ENCODE assay signal across 8 cellular contexts in the genomic region with DNA sequence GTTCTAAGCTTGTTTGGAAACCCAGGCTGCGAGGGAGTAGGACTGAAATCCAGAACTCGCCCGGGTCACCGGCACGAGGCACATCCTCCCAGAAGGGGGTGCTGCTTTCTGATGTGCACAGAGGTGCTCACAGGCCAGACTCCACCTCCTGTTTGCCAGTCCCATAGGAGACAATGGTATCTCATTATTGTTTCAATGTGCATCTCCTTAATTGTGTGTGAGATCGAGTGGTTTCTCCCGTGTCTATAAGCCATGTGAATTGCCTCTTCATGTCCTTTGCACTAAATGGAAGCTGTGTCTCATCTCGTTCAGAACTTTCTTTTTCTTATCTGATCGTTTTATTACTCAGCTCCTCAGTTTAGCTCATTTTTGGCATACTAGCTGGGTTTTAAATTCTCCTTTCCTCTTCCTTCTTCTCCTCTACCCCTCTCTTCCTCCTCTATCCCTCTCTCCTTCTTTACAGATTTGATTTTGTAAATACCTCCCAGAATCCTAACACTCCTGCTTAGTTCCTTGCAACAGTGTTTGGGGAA. TPM values are rescaled to one million over a fixed set of nuclear protein-coding genes. Genes with fewer than 3 reads are reported as not detected.
DNase-seq lines count a peak whose midpoint lies in the region; ATAC-seq and TF ChIP-seq lines count a peak whose summit lies in the region.

No MANE protein-coding gene starts in this region.

- peak; percentile 70 for DNase-seq in activated gamma-delta T cell treated with Interleukin-2 at 50 U/mL for 16 hours
- DNase-seq in activated gamma-delta T cell (lab: John Stamatoyannopoulos, UW) = no peak
- peak; percentile 54 for DNase-seq in HT-29 (ENCODE audit: low spot score)
- DNase-seq in SW480 (ENCODE audit: low spot score) = peak; percentile 48
- peak; percentile 70 for DNase-seq in activated naive CD8-positive, alpha-beta T cell treated with anti-CD3 and anti-CD28 coated beads, Interleukin-2, amount 10 ng/mL, durations not matched to agents 7 days and 5 days
- peak; percentile 45 for DNase-seq in hepatocyte (ENCODE audit: low spot score)
- DNase-seq in stimulated activated CD4-positive, alpha-beta T cell treated with anti-CD3 and anti-CD28 coated beads, Interleukin-15, amount 100 ng/mL, for 48 hours (ENCODE audit: low read depth in 2 of 2) = peak; percentile 42 to 63

- POLR2A ChIA-PET in activated naive CD8-positive, alpha-beta T cell treated with anti-CD3 and anti-CD28 coated beads, Interleukin-2, amount 10 ng/mL, durations not matched to agents 7 days and 5 days (lab: Charles Lee) = interaction anchor here (1.4 kb wide), 1 partner anchor 206 kb away, joined by 6 read pairs; no protein-coding TSS in a partner anchor

- H3K27me3 ChIP-seq in hepatocyte = peaks cover 5% of the 10 kb centered on the region

- no peaks in the 10 kb centered on the region for H3K36me3 ChIP-seq in hepatocyte (replicated peaks; ENCODE audit: insufficient read depth, low read depth)

- H3K27ac Mint-ChIP-seq in activated naive CD8-positive, alpha-beta T cell treated with anti-CD3 and anti-CD28 coated beads, Interleukin-2, amount 10 ng/mL, durations not matched to agents 7 days and 5 days = no peak overlapping the region

- no peaks in the 10 kb centered on the region for H4K20me1 ChIP-seq in hepatocyte (ENCODE audit: insufficient read depth, poor library complexity, severe bottlenecking)

- WGBS in hepatocyte (ENCODE audit: low lambda C conversion rate, missing lambda C conversion rate) = 21% methylated on average over 9 of the region's 9 CpGs

- no peak overlapping the region for H3K27ac ChIP-seq in hepatocyte

- H3K4me1 ChIP-seq in hepatocyte (ENCODE audit: insufficient read depth) = no peaks in the 10 kb centered on the region

- no peak overlapping the region for H3K4me3 ChIP-seq in hepatocyte

- peak; percentile 32 for TF ChIP-seq CTCF in hepatocyte (IDR thresholded peaks at IDR 0.05; ENCODE audit: poor library complexity)

- H2AFZ ChIP-seq in hepatocyte = no peak overlapping the region

- H3K9me3 Mint-ChIP-seq in activated naive CD8-positive, alpha-beta T cell treated with anti-CD3 and anti-CD28 coated beads, Interleukin-2, amount 10 ng/mL, durations not matched to agents 7 days and 5 days = no peaks in the 10 kb centered on the region

- no peak overlapping the region for H3K4me3 Mint-ChIP-seq in activated naive CD8-positive, alpha-beta T cell treated with anti-CD3 and anti-CD28 coated beads, Interleukin-2, amount 10 ng/mL, durations not matched to agents 7 days and 5 days

- ATAC-seq in activated naive CD8-positive, alpha-beta T cell treated with anti-CD3 and anti-CD28 coated beads, Interleukin-2, amount 10 ng/mL, durations not matched to agents 7 days and 5 days (ENCODE audit: low read depth) = peak; percentile 90
- ATAC-seq in GM18873 (IDR thresholded peaks at IDR 0.05; ENCODE audit: low FRiP score, unreplicated experiment) = no peak

- H3K4me2 ChIP-seq in hepatocyte = no peak overlapping the region

- peaks cover 16% of the 10 kb centered on the region for H3K4me1 Mint-ChIP-seq in activated naive CD8-positive, alpha-beta T cell treated with anti-CD3 and anti-CD28 coated beads, Interleukin-2, amount 10 ng/mL, durations not matched to agents 7 days and 5 days

- no peaks in the 10 kb centered on the region for H3K27me3 Mint-ChIP-seq in activated naive CD8-positive, alpha-beta T cell treated with anti-CD3 and anti-CD28 coated beads, Interleukin-2, amount 10 ng/mL, durations not matched to agents 7 days and 5 days

- no peaks in the 10 kb centered on the region for H3K9me3 ChIP-seq in hepatocyte (ENCODE audit: low read depth)

- no peaks in the 10 kb centered on the region for H3K36me3 Mint-ChIP-seq in activated naive CD8-positive, alpha-beta T cell treated with anti-CD3 and anti-CD28 coated beads, Interleukin-2, amount 10 ng/mL, durations not matched to agents 7 days and 5 days

- H3K9me2 ChIP-seq in hepatocyte (replicated peaks; ENCODE audit: insufficient read depth) = no peaks in the 10 kb centered on the region

- H3K79me2 ChIP-seq in hepatocyte = no peaks in the 10 kb centered on the region

RNA-seq across cellular contexts. Expression of gene PRKCB, which starts 32.1 kb away (rescaled TPM):
- not detected in 2 replicates for total RNA-seq in HT-29 (2014; rRNA removed; shearing (Covaris generic))
- total RNA-seq in activated naive CD8-positive, alpha-beta T cell treated with anti-CD3 and anti-CD28 coated beads, Interleukin-2, amount 10 ng/mL, durations not matched to agents 7 days and 5 days = 100 to 1,000 TPM; 120 to 123 TPM
- total RNA-seq in hepatocyte = 0.40 and 0.70 TPM in 2 replicates
- polyA plus RNA-seq in hepatocyte = 0.74 and 0.92 TPM in 2 replicates

RNA-seq across cellular contexts. Expression of gene CHP2, which starts 48.8 kb away (rescaled TPM):
- 0.08 and 0.56 TPM in 2 replicates for total RNA-seq in HT-29 (2014; rRNA removed; shearing (Covaris generic))
- total RNA-seq in activated naive CD8-positive, alpha-beta T cell treated with anti-CD3 and anti-CD28 coated beads, Interleukin-2, amount 10 ng/mL, durations not matched to agents 7 days and 5 days = not detected
- total RNA-seq in hepatocyte = 1.6 and 2.0 TPM in 2 replicates
- 1.4 and 3.3 TPM in 2 replicates for polyA plus RNA-seq in hepatocyte

Comparison
In these comparisons a context has a peak if more than half of its experiments do, and no peak if none do; other contexts are left out.
1. RNA of gene PRKCB, which starts 32.1 kb away (total RNA-seq): 120 to 123 TPM in activated naive CD8-positive, alpha-beta T cell treated with anti-CD3 and anti-CD28 coated beads, Interleukin-2, amount 10 ng/mL, durations not matched to agents 7 days and 5 days; 0.40 to 0.70 TPM in hepatocyte and not detected in HT-29; every median in the first group is over 10 times any median in the second.